In genomic region chr19:8512115-8512967, GRCh38 we compare ENCODE assay signal across 9 cellular contexts. TPM values are rescaled to one million over a fixed set of nuclear protein-coding genes. Genes with fewer than 3 reads are reported as not detected.
DNase-seq lines count a peak whose midpoint lies in the region; ATAC-seq and TF ChIP-seq lines count a peak whose summit lies in the region.
"Had no signal": no experiment of that assay in that cellular context is flagged by ENCODE, and none has a peak within 500 bp of the region (broad histone marks: within the 10 kb centered on the region; RNA-seq: fewer than 3 reads in every experiment).

No MANE protein-coding gene starts in this region.

- DNase-seq in CD8-positive, alpha-beta T cell = no peak
- DNase-seq in HL-60 (ENCODE audit: low read depth in 1 of 2, low spot score in 1 of 2) = no peak
- peak; percentile 36 for DNase-seq in activated CD4-positive, alpha-beta memory T cell treated with anti-CD3 and anti-CD28 coated beads, Interleukin-2, amount 10 ng/mL, durations not matched to agents 7 days and 5 days
- peak; percentile 51 to 67 for DNase-seq in left colon
- DNase-seq in NCI-H526 treated with DMSO at 0.1 percent for 48 hours (lab: John Stamatoyannopoulos, UW) = no peak
- DNase-seq in NCI-H2196 treated with DMSO at 0.1 percent for 48 hours (lab: John Stamatoyannopoulos, UW; ENCODE audit: unreplicated experiment) = no peak

- POLR2A ChIA-PET in CD8-positive, alpha-beta T cell (lab: Charles Lee) = interaction anchor here (0.6 to 3.3 kb wide), 10 partner anchors 11 to 121 kb away, joined by 3 to 81 read pairs (median 6); partner anchors contain the start of genes HNRNPM, MARCHF2 and MYO1F
- POLR2A ChIA-PET in activated CD4-positive, alpha-beta memory T cell treated with anti-CD3 and anti-CD28 coated beads, Interleukin-2, amount 10 ng/mL, durations not matched to agents 7 days and 5 days (lab: Charles Lee) = interaction anchor here (0.7 to 8.1 kb wide), 11 partner anchors 10 to 98 kb away, joined by 3 to 104 read pairs (median 14); partner anchors contain the start of genes HNRNPM, MARCHF2 and MYO1F

- H3K9me3 Mint-ChIP-seq in CD8-positive, alpha-beta T cell = no peaks in the 10 kb centered on the region
- H3K9me3 Mint-ChIP-seq in activated CD4-positive, alpha-beta memory T cell treated with anti-CD3 and anti-CD28 coated beads, Interleukin-2, amount 10 ng/mL, durations not matched to agents 7 days and 5 days = no peaks in the 10 kb centered on the region

- no peak for TF ChIP-seq CTCF in CD8-positive, alpha-beta T cell (IDR thresholded peaks at IDR 0.05)
- no peak for TF ChIP-seq CTCF in HL-60 (IDR thresholded peaks at IDR 0.05; ENCODE audit: insufficient read depth, low read length)

- no peaks in the 10 kb centered on the region for H3K27me3 Mint-ChIP-seq in CD8-positive, alpha-beta T cell (ENCODE audit: low read depth)
- no peaks in the 10 kb centered on the region for H3K27me3 Mint-ChIP-seq in activated CD4-positive, alpha-beta memory T cell treated with anti-CD3 and anti-CD28 coated beads, Interleukin-2, amount 10 ng/mL, durations not matched to agents 7 days and 5 days

- peak overlapping the region; percentile 39 for H3K4me3 Mint-ChIP-seq in CD8-positive, alpha-beta T cell
- peak overlapping the region; percentile 48 for H3K4me3 Mint-ChIP-seq in activated CD4-positive, alpha-beta memory T cell treated with anti-CD3 and anti-CD28 coated beads, Interleukin-2, amount 10 ng/mL, durations not matched to agents 7 days and 5 days

- intact Hi-C loops in CD8-positive, alpha-beta T cell (cut with DNase I, micrococcal nuclease) = no loop called here
- intact Hi-C loops in left colon (cut with DNase I, micrococcal nuclease) = no loop called here

- peaks cover 50% of the 10 kb centered on the region for H3K4me1 ChIP-seq in CD8-positive, alpha-beta T cell (ENCODE audit: insufficient read depth, low read length)

- H3K36me3 Mint-ChIP-seq in CD8-positive, alpha-beta T cell = peaks cover 19% of the 10 kb centered on the region
- peaks cover 28% of the 10 kb centered on the region for H3K36me3 Mint-ChIP-seq in activated CD4-positive, alpha-beta memory T cell treated with anti-CD3 and anti-CD28 coated beads, Interleukin-2, amount 10 ng/mL, durations not matched to agents 7 days and 5 days (ENCODE audit: low read depth)

- peak overlapping the region; percentile 82 for H3K27ac Mint-ChIP-seq in CD8-positive, alpha-beta T cell
- H3K27ac Mint-ChIP-seq in activated CD4-positive, alpha-beta memory T cell treated with anti-CD3 and anti-CD28 coated beads, Interleukin-2, amount 10 ng/mL, durations not matched to agents 7 days and 5 days = peak overlapping the region; percentile 84

- H3K9me3 ChIP-seq in CD8-positive, alpha-beta T cell (ENCODE audit: low read length) = no peaks in the 10 kb centered on the region
- H3K9me3 ChIP-seq: thoracic aorta had no signal

- no peak overlapping the region for H3K4me3 ChIP-seq in CD8-positive, alpha-beta T cell (ENCODE audit: low read depth, low read length)
- H3K4me3 ChIP-seq in HL-60 (replicated peaks; ENCODE audit: insufficient read depth, low read length) = no peak overlapping the region

- H3K27ac ChIP-seq in CD8-positive, alpha-beta T cell (ENCODE audit: low read depth, low read length) = no peak overlapping the region
- H3K27ac ChIP-seq in HL-60 (replicated peaks) = peak overlapping the region; percentile 92; the same call in 1 of the 2 replicates

- peaks cover 4% of the 10 kb centered on the region for H3K36me3 ChIP-seq in CD8-positive, alpha-beta T cell (ENCODE audit: insufficient read depth, low read length)
- H3K36me3 ChIP-seq: thoracic aorta had no signal

- no peaks in the 10 kb centered on the region for H3K27me3 ChIP-seq in CD8-positive, alpha-beta T cell (ENCODE audit: insufficient read depth, low read length)
- no peaks in the 10 kb centered on the region for H3K27me3 ChIP-seq in HL-60 (ENCODE audit: insufficient read depth, poor library complexity, severe bottlenecking)

- CTCF ChIA-PET in CD8-positive, alpha-beta T cell (lab: Charles Lee) = interaction anchor here (1.6 to 16.5 kb wide), 4 partner anchors 7 to 68 kb away, joined by 4 to 202 read pairs (median 12); partner anchors contain the start of genes HNRNPM and MYO1F
- CTCF ChIA-PET in activated CD4-positive, alpha-beta memory T cell treated with anti-CD3 and anti-CD28 coated beads, Interleukin-2, amount 10 ng/mL, durations not matched to agents 7 days and 5 days (lab: Charles Lee) = interaction anchor here (1.0 to 5.6 kb wide), 5 partner anchors 9 to 159 kb away, joined by 5 to 58 read pairs (median 6); partner anchors contain the start of genes MARCHF2 and MYO1F

- no peak for ATAC-seq in CD8-positive, alpha-beta T cell
- ATAC-seq in left colon = peak; percentile 57
- no peak for ATAC-seq in HG03354 (IDR thresholded peaks at IDR 0.05; ENCODE audit: poor library complexity, severe bottlenecking, unreplicated experiment)
- no peak for ATAC-seq in GM21717 (IDR thresholded peaks at IDR 0.05; ENCODE audit: unreplicated experiment)

- H3K4me1 Mint-ChIP-seq in CD8-positive, alpha-beta T cell (ENCODE audit: low read depth) = peaks cover 36% of the 10 kb centered on the region
- H3K4me1 Mint-ChIP-seq in activated CD4-positive, alpha-beta memory T cell treated with anti-CD3 and anti-CD28 coated beads, Interleukin-2, amount 10 ng/mL, durations not matched to agents 7 days and 5 days = peaks cover 43% of the 10 kb centered on the region

RNA-seq across cellular contexts. Expression of gene ZNF414, which starts 1.6 kb away (rescaled TPM):
- 10 to 100 TPM; 26.3 to 33.1 TPM for total RNA-seq in CD8-positive, alpha-beta T cell
- 10 to 100 TPM; 29.7 to 33.3 TPM for total RNA-seq in activated CD4-positive, alpha-beta memory T cell treated with anti-CD3 and anti-CD28 coated beads, Interleukin-2, amount 10 ng/mL, durations not matched to agents 7 days and 5 days
- 10 to 100 TPM; 22.1 to 22.4 TPM for total RNA-seq in left colon

RNA-seq across cellular contexts. Expression of gene PRAM1, which starts 9.9 kb away (rescaled TPM):
- total RNA-seq in CD8-positive, alpha-beta T cell = 1 to 10 TPM; 1.8 to 1.9 TPM
- under 1 TPM; 0.58 to 0.63 TPM for total RNA-seq in activated CD4-positive, alpha-beta memory T cell treated with anti-CD3 and anti-CD28 coated beads, Interleukin-2, amount 10 ng/mL, durations not matched to agents 7 days and 5 days
- under 1 TPM; 0.46 to 0.70 TPM for total RNA-seq in left colon

Comparison
In these comparisons a context has a peak if more than half of its experiments do, and no peak if none do; other contexts are left out.
1. DNase-seq: peak in activated CD4-positive, alpha-beta memory T cell treated with anti-CD3 and anti-CD28 coated beads, Interleukin-2, amount 10 ng/mL, durations not matched to agents 7 days and 5 days (single experiment) and left colon (2 of 2); none in CD8-positive, alpha-beta T cell (0 of 7), HL-60 (0 of 2), NCI-H526 treated with DMSO at 0.1 percent for 48 hours (single experiment) and NCI-H2196 treated with DMSO at 0.1 percent for 48 hours (single experiment).